ENCODE assay signal across 20 cellular contexts in the genomic region with DNA sequence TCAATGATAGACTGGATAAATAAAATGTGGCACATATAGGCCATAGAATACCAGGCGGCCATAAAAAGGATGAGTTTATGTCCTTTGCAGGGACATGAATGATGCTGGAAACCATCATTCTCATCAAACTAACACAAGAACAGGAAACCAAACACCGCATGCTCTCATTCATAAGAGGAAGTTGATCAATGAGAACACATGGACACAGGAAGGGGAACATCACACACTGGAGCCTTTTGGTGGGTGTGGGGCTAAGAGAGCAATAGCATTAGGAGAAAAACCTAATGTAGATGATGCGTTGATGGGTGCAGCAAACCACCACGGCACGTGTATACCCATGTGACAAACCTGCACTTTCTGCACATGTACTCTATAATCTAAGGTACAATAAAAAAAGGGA.
"Had no signal": no experiment of that assay in that cellular context is flagged by ENCODE, and none has a peak within 500 bp of the region (broad histone marks: within the 10 kb centered on the region; RNA-seq: fewer than 3 reads in every experiment).

No MANE protein-coding gene starts in this region.

- DNase-seq: activated CD4-positive, alpha-beta memory T cell treated with anti-CD3 and anti-CD28 coated beads, Interleukin-2, amount 10 ng/mL, durations not matched to agents 7 days and 5 days; activated CD4-positive, alpha-beta T cell treated with anti-CD3 and anti-CD28 coated beads for 48 hours; activated effector memory CD4-positive, alpha-beta T cell treated with Interleukin-2 at 50 U/mL for 16 hours; activated naive CD4-positive, alpha-beta T cell treated with anti-CD3 and anti-CD28 coated beads, Interleukin-2, amount 10 ng/mL, durations not matched to agents 7 days and 5 days; activated T-cell treated with anti-CD3 and anti-CD28 coated beads, Interleukin-2, amount 50 U/mL, for 72 hours; amygdala; colonic mucosa; dorsolateral prefrontal cortex; esophagus squamous epithelium; gastrocnemius medialis; head of caudate nucleus; hypothalamus; left ventricle myocardium superior; mammary epithelial cell; midbrain; retina; stimulated activated CD4-positive, alpha-beta T cell treated with anti-CD3 and anti-CD28 coated beads, Interleukin-2, amount 100 ng/mL, for 48 hours; stimulated activated CD8-positive, alpha-beta memory T cell treated with anti-CD3 and anti-CD28 coated beads, Interleukin-4, amount 100 ng/mL, for 48 hours; stimulated activated naive B cell treated with anti-CD40 and anti-IgM and Interleukin-4, amounts not matched to agents 10 μg/mL and 1 μg/mL and 100 μg/mL, for 72 hours; transverse colon had no signal

- H3K4me3 ChIP-seq: colonic mucosa, dorsolateral prefrontal cortex, esophagus squamous epithelium, gastrocnemius medialis, transverse colon had no signal
